32 cellular contexts compared by ENCODE assay signal in genomic region chr7:4225352-4225751, GRCh38.
"Had no signal": no experiment of that assay in that cellular context is flagged by ENCODE, and none has a peak within 500 bp of the region (broad histone marks: within the 10 kb centered on the region; RNA-seq: fewer than 3 reads in every experiment).

No MANE protein-coding gene starts in this region.

- H3K4me3 ChIP-seq: breast epithelium, esophagus squamous epithelium, heart right ventricle, left ventricle myocardium inferior, psoas muscle, stomach, tibial artery had no signal

- H3K27me3 ChIP-seq: breast epithelium, esophagus squamous epithelium, heart right ventricle, stomach, tibial artery had no signal

- H3K36me3 ChIP-seq: breast epithelium, esophagus squamous epithelium, heart right ventricle, left ventricle myocardium inferior, WERI-Rb-1 had no signal

- H3K4me1 Mint-ChIP-seq: mesothelial cell of epicardium; naive B cell; stimulated activated naive B cell treated with anti-CD40 and anti-IgM and Interleukin-4, amounts not matched to agents 10 μg/mL and 1 μg/mL and 100 μg/mL, for 72 hours had no signal

- H3K27ac ChIP-seq: breast epithelium, esophagus squamous epithelium, heart right ventricle, left ventricle myocardium inferior, parathyroid adenoma, psoas muscle, stomach, tibial artery, WERI-Rb-1 had no signal

- DNase-seq: activated CD4-positive, alpha-beta T cell treated with anti-CD3 and anti-CD28 coated beads for 48 hours; activated CD4-positive, alpha-beta T cell treated with anti-CD3 and anti-CD28 coated beads, Interleukin-2, amount 50 U/mL, for 48 hours; activated CD8-positive, alpha-beta memory T cell treated with anti-CD3 and anti-CD28 coated beads, Interleukin-2, amount 50 U/mL, for 4 hours; activated effector memory CD4-positive, alpha-beta T cell treated with anti-CD3 and anti-CD28 coated beads, Interleukin-2, amount 50 U/mL, for 16 hours; activated naive CD4-positive, alpha-beta T cell treated with anti-CD3 and anti-CD28 coated beads for 36 hours; activated T-cell treated with anti-CD3 and anti-CD28 coated beads, Interleukin-2, amount 50 U/mL, for 1 hour; amygdala; central memory CD4-positive, alpha-beta T cell; esophagus squamous epithelium; foreskin melanocyte; heart right ventricle; kidney glomerular epithelial cell; left ventricle myocardium inferior; naive B cell; nephron progenitor cell; nucleus accumbens; right cardiac atrium; stimulated activated CD4-positive, alpha-beta T cell treated with anti-CD3 and anti-CD28 coated beads, Interleukin-15, amount 100 ng/mL, for 24 hours; stimulated activated CD4-positive, alpha-beta T cell treated with anti-CD3 and anti-CD28 coated beads, Interleukin-2, amount 100 ng/mL, for 24 hours; stimulated activated naive B cell treated with anti-CD40 and anti-IgM and Interleukin-4, amounts not matched to agents 10 μg/mL and 1 μg/mL and 100 μg/mL, for 72 hours; stomach; T-helper 9 cell; tibial artery; WERI-Rb-1 had no signal

- H3K9me3 Mint-ChIP-seq: activated naive CD4-positive, alpha-beta T cell treated with anti-CD3 and anti-CD28 coated beads for 36 hours; activated T-helper 1 cell treated with anti-CD3 and anti-CD28 coated beads, Interleukin-12 subunit alpha, Interleukin-12 subunit beta, Interleukin-2, Interleukin-4 antibody, amounts not matched to agents 30 ng/mL and 10 ng/mL and 1 ng/mL, durations not matched to agents 14 hours and 24 hours and 36 hours; mesothelial cell of epicardium; T-helper 1 cell treated with Interleukin-12 subunit alpha and Interleukin-12 subunit beta and Interleukin-4 antibody, amounts not matched to agents 30 μg/mL and 1 μg/mL, for 36 hours had no signal

- H3K4me1 ChIP-seq: breast epithelium, esophagus squamous epithelium, heart right ventricle, left ventricle myocardium inferior, parathyroid adenoma, psoas muscle, tibial artery had no signal

- H3K27me3 Mint-ChIP-seq: dendritic cell treated with granulocyte-macrophage colony-stimulating factor and Interleukin-4, amounts not matched to agents 40 ng/mL and 50 ng/mL, for 4 days; stimulated activated naive B cell treated with anti-CD40 and anti-IgM and Interleukin-4, amounts not matched to agents 10 μg/mL and 1 μg/mL and 100 μg/mL, for 72 hours had no signal

- H3K36me3 Mint-ChIP-seq: stimulated activated naive B cell treated with anti-CD40 and anti-IgM and Interleukin-4, amounts not matched to agents 10 μg/mL and 1 μg/mL and 100 μg/mL, for 72 hours had no signal

- ATAC-seq: activated CD4-positive, CD25-positive, alpha-beta regulatory T cell treated with anti-CD3 and anti-CD28 coated beads, Interleukin-2, amount 50 U/mL, for 24 hours; heart right ventricle; psoas muscle; right cardiac atrium; stimulated activated naive B cell treated with anti-CD40 and anti-IgM and Interleukin-4, amounts not matched to agents 10 μg/mL and 1 μg/mL and 100 μg/mL, for 72 hours had no signal

- H3K27ac Mint-ChIP-seq: activated naive CD4-positive, alpha-beta T cell treated with anti-CD3 and anti-CD28 coated beads for 36 hours; activated T-helper 1 cell treated with anti-CD3 and anti-CD28 coated beads, Interleukin-12 subunit alpha, Interleukin-12 subunit beta, Interleukin-2, Interleukin-4 antibody, amounts not matched to agents 30 ng/mL and 10 ng/mL and 1 ng/mL, durations not matched to agents 14 hours and 24 hours and 36 hours; dendritic cell treated with granulocyte-macrophage colony-stimulating factor and Interleukin-4, amounts not matched to agents 40 ng/mL and 50 ng/mL, for 4 days; mesothelial cell of epicardium; naive B cell; nephron progenitor cell; stimulated activated naive B cell treated with anti-CD40 and anti-IgM and Interleukin-4, amounts not matched to agents 10 μg/mL and 1 μg/mL and 100 μg/mL, for 72 hours; T-helper 1 cell treated with Interleukin-12 subunit alpha and Interleukin-12 subunit beta and Interleukin-4 antibody, amounts not matched to agents 30 μg/mL and 1 μg/mL, for 36 hours had no signal

- H3K9ac ChIP-seq: parathyroid adenoma had no signal

- H3K4me3 Mint-ChIP-seq: activated naive CD4-positive, alpha-beta T cell treated with anti-CD3 and anti-CD28 coated beads for 36 hours; activated T-helper 1 cell treated with anti-CD3 and anti-CD28 coated beads, Interleukin-12 subunit alpha, Interleukin-12 subunit beta, Interleukin-2, Interleukin-4 antibody, amounts not matched to agents 30 ng/mL and 10 ng/mL and 1 ng/mL, durations not matched to agents 14 hours and 24 hours and 36 hours; dendritic cell treated with granulocyte-macrophage colony-stimulating factor and Interleukin-4, amounts not matched to agents 40 ng/mL and 50 ng/mL, for 4 days; mesothelial cell of epicardium; naive B cell; nephron progenitor cell; stimulated activated naive B cell treated with anti-CD40 and anti-IgM and Interleukin-4, amounts not matched to agents 10 μg/mL and 1 μg/mL and 100 μg/mL, for 72 hours; T-helper 1 cell treated with Interleukin-12 subunit alpha and Interleukin-12 subunit beta and Interleukin-4 antibody, amounts not matched to agents 30 μg/mL and 1 μg/mL, for 36 hours had no signal

- H3K9me3 ChIP-seq: breast epithelium, esophagus squamous epithelium, heart right ventricle, left ventricle myocardium inferior, psoas muscle, stomach, tibial artery had no signal
